ENCODE assay signal across 8 cellular contexts in the genomic region with DNA sequence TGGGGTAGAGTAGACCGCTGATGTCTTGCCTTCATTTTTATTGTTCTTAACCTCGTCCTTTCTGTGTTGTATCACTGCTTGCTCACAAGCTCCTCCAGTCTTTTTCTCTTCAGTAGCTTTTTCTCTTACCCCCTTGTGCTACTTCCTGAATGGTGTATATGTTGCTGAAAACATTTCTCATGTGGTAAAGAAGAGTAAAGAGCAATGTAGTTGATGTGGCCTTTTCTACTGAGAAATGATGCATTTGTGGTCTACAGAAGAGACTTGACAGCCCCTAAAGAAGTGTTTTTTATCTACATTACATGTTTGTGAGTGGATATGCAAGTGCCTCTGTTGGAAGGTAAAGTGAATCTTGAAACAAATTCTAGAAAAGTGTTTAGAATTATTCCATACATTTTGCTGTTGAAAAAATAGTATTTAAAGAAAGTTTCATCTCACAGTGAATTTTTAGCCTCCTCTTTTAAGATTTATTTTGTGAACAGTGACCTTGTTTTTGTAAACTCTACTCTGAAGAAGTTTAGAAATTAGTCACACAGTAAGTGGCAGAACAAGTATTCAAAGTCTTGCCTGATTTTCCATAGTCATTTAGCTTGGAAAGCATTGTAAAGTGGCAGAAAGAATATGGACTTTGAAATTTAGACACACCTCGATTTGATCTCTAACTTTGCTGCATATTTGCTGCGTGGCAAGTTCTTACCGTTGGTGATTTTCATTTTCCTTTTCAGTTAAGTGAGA. TPM values are rescaled to one million over a fixed set of nuclear protein-coding genes. Genes with fewer than 3 reads are reported as not detected.
DNase-seq lines count a peak whose midpoint lies in the region; ATAC-seq and TF ChIP-seq lines count a peak whose summit lies in the region.

No MANE protein-coding gene starts in this region.

- POLR2A ChIA-PET in Panc1 (lab: Charles Lee): no interaction called here

- ATAC-seq in DND-41 (ENCODE audit: insufficient read depth, low read depth) (peak; percentile 96), GM21717 (IDR thresholded peaks at IDR 0.05; ENCODE audit: unreplicated experiment) (peak; percentile 38), Panc1 (no peak), left lung (peak; percentile 67)

- H3K27ac ChIP-seq in DND-41 (ENCODE audit: low read length) (peak overlapping the region; percentile 49), Panc1 (ENCODE audit: low read length) (peak overlapping the region; percentile 59; the same call in 1 of the 2 replicates), left lung (peak overlapping the region; percentile 49 to 62)

- peaks cover 69% of the 10 kb centered on the region for H4K20me1 ChIP-seq in DND-41 (ENCODE audit: insufficient read depth, low read length)

- CTCF ChIA-PET in Panc1 (lab: Charles Lee): no interaction called here

- peak overlapping the region; percentile 59 for H3K4me2 ChIP-seq in DND-41 (ENCODE audit: insufficient read depth, low read length)

- no peak for TF ChIP-seq CTCF in DND-41 (IDR thresholded peaks at IDR 0.05; ENCODE audit: borderline replicate concordance, extremely low read depth, low read length, poor library complexity, severe bottlenecking)
- TF ChIP-seq CTCF in Panc1 (IDR thresholded peaks at IDR 0.05): no peak
- no peak for TF ChIP-seq CTCF in left lung (IDR thresholded peaks at IDR 0.05)

- peak; percentile 35 for DNase-seq in DND-41
- no peak for DNase-seq in Panc1 (ENCODE audit: low read depth, low spot score)
- no peak for DNase-seq in left lung
- DNase-seq in NCI-H1105 treated with DMSO at 0.1 percent for 48 hours (lab: John Stamatoyannopoulos, UW): no peak
- DNase-seq in posterior cingulate gyrus: no peak
- DNase-seq in hippocampal formation (lab: John Stamatoyannopoulos, UW): no peak
- no peak for DNase-seq in NCI-H128 (lab: John Stamatoyannopoulos, UW; ENCODE audit: unreplicated experiment)

- H2AFZ ChIP-seq in DND-41 (ENCODE audit: low read depth, low read length): no peak overlapping the region

- H3K9ac ChIP-seq in DND-41 (ENCODE audit: low read depth, low read length): 0 out of 2 replicates have a peak overlapping the region, but pooled peaks have one; percentile 10

- peaks cover 94% of the 10 kb centered on the region for H3K79me2 ChIP-seq in DND-41 (ENCODE audit: insufficient read depth, low read length)

- H3K4me3 ChIP-seq in DND-41 (ENCODE audit: low read depth in 1 of 2, low read length in 2 of 2) (peak overlapping the region in 1 of 2 experiments; percentile 37; a peak in 2 of 4 replicates), Panc1 (ENCODE audit: low read depth in 2 of 2, low read length in 2 of 2) (no peak overlapping the region), left lung (no peak overlapping the region)

- H3K36me3 ChIP-seq in DND-41 (ENCODE audit: insufficient read depth, low read length) (peaks cover 9% of the 10 kb centered on the region; the same call in 1 of the 2 replicates), Panc1 (ENCODE audit: control insufficient read depth, insufficient read depth, low read length) (no peaks in the 10 kb centered on the region), left lung (no peaks in the 10 kb centered on the region)

- in situ Hi-C loops in Panc1 (cut with HindIII; ENCODE audit: low pct_unique_long_range_greater_than_20kb, low sequenced_read_pairs): no loop called here

- H3K27me3 ChIP-seq in DND-41 (ENCODE audit: insufficient read depth, low read length, poor library complexity): no peaks in the 10 kb centered on the region
- no peaks in the 10 kb centered on the region for H3K27me3 ChIP-seq in Panc1 (ENCODE audit: control insufficient read depth, insufficient read depth, low read length)
- no peaks in the 10 kb centered on the region for H3K27me3 ChIP-seq in left lung

- intact Hi-C loops in Panc1 (cut with micrococcal nuclease; ENCODE audit: unreplicated experiment) (no loop called here), left lung (cut with DNase I) (no loop called here), posterior cingulate gyrus (cut with DNase I) (no loop called here)

- H3K4me1 ChIP-seq in DND-41 (ENCODE audit: insufficient read depth, low read length): peaks cover 41% of the 10 kb centered on the region
- H3K4me1 ChIP-seq in Panc1 (ENCODE audit: control insufficient read depth, insufficient read depth, low read length): peaks cover 33% of the 10 kb centered on the region
- H3K4me1 ChIP-seq in left lung: peaks cover 0 to 49% of the 10 kb centered on the region in 2 donors

- H3K9me3 ChIP-seq in DND-41 (ENCODE audit: insufficient read depth, low read length, severe bottlenecking) (no peaks in the 10 kb centered on the region), Panc1 (ENCODE audit: control insufficient read depth, insufficient read depth, low read depth, low read length) (no peaks in the 10 kb centered on the region), left lung (no peaks in the 10 kb centered on the region)

- no TSS peak for BruUV-seq in Panc1 (replicated peaks; lab: Mats Ljungman, UMichigan)

RNA-seq across cellular contexts. Expression of a gene that starts 17.4 kb away (rescaled TPM):
- total RNA-seq in Panc1 (2021; ENCODE audit: unreplicated experiment) (46.1 TPM), left lung (10 to 100 TPM; 28.1 to 37.5 TPM)
- 21.8 TPM for polyA plus RNA-seq in Panc1 (2012; ENCODE audit: insufficient read length)
